Comparison of ENCODE assay signal across 23 cellular contexts in the genomic region with DNA sequence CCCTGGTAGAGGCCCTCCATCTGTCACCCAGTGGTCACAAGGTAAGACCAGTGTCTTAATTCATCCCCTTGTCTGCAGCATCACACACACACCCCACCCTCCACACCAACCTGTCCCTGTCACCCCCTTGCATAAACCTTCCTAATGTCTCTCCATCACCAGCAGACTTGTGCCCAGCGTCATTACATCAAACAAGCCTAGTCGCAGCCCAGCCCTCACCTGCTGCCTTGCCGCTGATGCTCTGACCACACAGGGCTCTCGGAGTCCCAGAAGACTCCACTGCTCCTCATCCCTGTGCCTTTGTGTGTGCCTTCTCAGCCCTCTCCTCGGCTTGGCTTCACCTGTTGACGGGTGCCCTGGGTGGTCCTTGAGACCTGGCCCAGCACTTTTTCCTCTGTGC.
DNase-seq lines count a peak whose midpoint lies in the region; ATAC-seq, FAIRE-seq and TF ChIP-seq lines count a peak whose summit lies in the region.
"Had no signal": no experiment of that assay in that cellular context is flagged by ENCODE, and none has a peak within 500 bp of the region (broad histone marks: within the 10 kb centered on the region; RNA-seq: fewer than 3 reads in every experiment).

No MANE protein-coding gene starts in this region.

- H3K9ac ChIP-seq in neural progenitor cell: no peak overlapping the region
- H3K9ac ChIP-seq: BLaER1 treated with 17β-estradiol and CSF1 and Interleukin-3, amounts not matched to agents 10 nM and 100 nM; GM23248 had no signal

- H3K4me2 ChIP-seq in neural progenitor cell: no peak overlapping the region
- H3K4me2 ChIP-seq: BLaER1 treated with 17β-estradiol and CSF1 and Interleukin-3, amounts not matched to agents 10 nM and 100 nM had no signal

- peaks cover 15% of the 10 kb centered on the region for H3K4me1 ChIP-seq in left ventricle myocardium inferior
- peaks cover 7% of the 10 kb centered on the region for H3K4me1 ChIP-seq in neural progenitor cell
- H3K4me1 ChIP-seq: HAP-1 had no signal

- peak overlapping the region; percentile 59 for H3K27ac Mint-ChIP-seq in glutamatergic neuron (ENCODE audit: unreplicated experiment)
- H3K27ac Mint-ChIP-seq in neural progenitor cell: peak overlapping the region; percentile 55
- H3K27ac Mint-ChIP-seq: B cell; CD8-positive, alpha-beta T cell; IgD-negative memory B cell had no signal

- H3K9me3 ChIP-seq in left ventricle myocardium inferior (replicated peaks): no peaks in the 10 kb centered on the region
- H3K9me3 ChIP-seq in neural progenitor cell (ENCODE audit: low read depth): no peaks in the 10 kb centered on the region
- H3K9me3 ChIP-seq: BLaER1 treated with 17β-estradiol and CSF1 and Interleukin-3, amounts not matched to agents 10 nM and 100 nM; HAP-1 had no signal

- H3K36me3 ChIP-seq in left ventricle myocardium inferior (no peaks in the 10 kb centered on the region), neural progenitor cell (no peaks in the 10 kb centered on the region)
- H3K36me3 ChIP-seq: BLaER1 treated with 17β-estradiol and CSF1 and Interleukin-3, amounts not matched to agents 10 nM and 100 nM; HAP-1 had no signal

- H3K36me3 Mint-ChIP-seq in glutamatergic neuron (ENCODE audit: unreplicated experiment) (no peaks in the 10 kb centered on the region), neural progenitor cell (peaks cover 12% of the 10 kb centered on the region)
- H3K36me3 Mint-ChIP-seq: CD8-positive, alpha-beta T cell; IgD-negative memory B cell had no signal

- H3K27me3 ChIP-seq in left ventricle myocardium inferior (ENCODE audit: low read depth) (peaks cover 13% of the 10 kb centered on the region), neural progenitor cell (no peaks in the 10 kb centered on the region)
- H3K27me3 ChIP-seq: BLaER1 treated with 17β-estradiol and CSF1 and Interleukin-3, amounts not matched to agents 10 nM and 100 nM had no signal

- H3K4me1 Mint-ChIP-seq in glutamatergic neuron (ENCODE audit: low read depth, unreplicated experiment) (peaks cover 37% of the 10 kb centered on the region), neural progenitor cell (peaks cover 44% of the 10 kb centered on the region)
- H3K4me1 Mint-ChIP-seq: B cell, IgD-negative memory B cell had no signal

- no peak overlapping the region for H2AFZ ChIP-seq in neural progenitor cell (replicated peaks)
- H2AFZ ChIP-seq: GM23248 had no signal

- FAIRE-seq in urothelium cell line (lab: Jason Lieb, UNC): peak; percentile 70
- FAIRE-seq: GM12878, GM19239, HepG2 had no signal

- DNase-seq in Right ventricle myocardium inferior (ENCODE audit: missing footprints) (peak; percentile 37), left ventricle myocardium inferior (no peak), glutamatergic neuron (no peak), neural progenitor cell (ENCODE audit: low spot score) (no peak), urothelium cell line (ENCODE audit: low spot score) (no peak), head of caudate nucleus (no peak)
- DNase-seq: 8988T; Calu3; CD8-positive, alpha-beta T cell; DMS 273 treated with DMSO at 0.1 percent for 48 hours; DMS53; DND-41; EL; GM23248 had no signal

- H3K9me3 Mint-ChIP-seq in glutamatergic neuron (ENCODE audit: unreplicated experiment): peaks cover 4% of the 10 kb centered on the region
- no peaks in the 10 kb centered on the region for H3K9me3 Mint-ChIP-seq in neural progenitor cell
- H3K9me3 Mint-ChIP-seq: CD8-positive, alpha-beta T cell; IgD-negative memory B cell had no signal

- H3F3A ChIP-seq in neural progenitor cell (ENCODE audit: low read depth): peaks cover 4% of the 10 kb centered on the region

- H3K27ac ChIP-seq in left ventricle myocardium inferior (replicated peaks): no peak overlapping the region
- no peak overlapping the region for H3K27ac ChIP-seq in neural progenitor cell
- H3K27ac ChIP-seq: BLaER1 treated with 17β-estradiol and CSF1 and Interleukin-3, amounts not matched to agents 10 nM and 100 nM; GM23248 had no signal

- TF ChIP-seq CTCF in left ventricle myocardium inferior (IDR thresholded peaks at IDR 0.05; ENCODE audit: borderline replicate concordance): no peak
- no peak for TF ChIP-seq CTCF in glutamatergic neuron (IDR thresholded peaks at IDR 0.05; ENCODE audit: partially characterized antibody, unreplicated experiment)
- TF ChIP-seq CTCF in neural progenitor cell (IDR thresholded peaks at IDR 0.05): no peak

- H3K4me3 Mint-ChIP-seq in glutamatergic neuron (ENCODE audit: unreplicated experiment) (no peak overlapping the region), neural progenitor cell (peak overlapping the region; percentile 42)
- H3K4me3 Mint-ChIP-seq: B cell; CD8-positive, alpha-beta T cell; IgD-negative memory B cell had no signal

- H3K4me3 ChIP-seq in left ventricle myocardium inferior (no peak overlapping the region), neural progenitor cell (no peak overlapping the region)
- H3K4me3 ChIP-seq: BLaER1 treated with 17β-estradiol and CSF1 and Interleukin-3, amounts not matched to agents 10 nM and 100 nM; GM12878; GM23248; HAP-1 had no signal

- ATAC-seq in Right ventricle myocardium inferior (no peak), GM18861 (IDR thresholded peaks at IDR 0.05; ENCODE audit: unreplicated experiment) (no peak), HG03571 (IDR thresholded peaks at IDR 0.05; ENCODE audit: unreplicated experiment) (no peak)
- ATAC-seq: CD8-positive, alpha-beta T cell; GM12878 had no signal

- peaks cover 86% of the 10 kb centered on the region for H4K20me1 ChIP-seq in neural progenitor cell (ENCODE audit: low read depth)
- H4K20me1 ChIP-seq: BLaER1 treated with 17β-estradiol and CSF1 and Interleukin-3, amounts not matched to agents 10 nM and 100 nM had no signal

- intact Hi-C loops in Right ventricle myocardium inferior (cut with DNase I) (no loop called here), left ventricle myocardium inferior (cut with micrococcal nuclease) (no loop called here), head of caudate nucleus (cut with DNase I) (no loop called here)

- H3K27me3 Mint-ChIP-seq in glutamatergic neuron (ENCODE audit: unreplicated experiment) (peaks cover 8% of the 10 kb centered on the region), neural progenitor cell (ENCODE audit: insufficient read depth, low read depth) (peaks cover 12% of the 10 kb centered on the region)
- H3K27me3 Mint-ChIP-seq: B cell had no signal

- H3K79me2 ChIP-seq in neural progenitor cell (ENCODE audit: low read depth): peaks cover 31% of the 10 kb centered on the region
